In the genomic region with DNA sequence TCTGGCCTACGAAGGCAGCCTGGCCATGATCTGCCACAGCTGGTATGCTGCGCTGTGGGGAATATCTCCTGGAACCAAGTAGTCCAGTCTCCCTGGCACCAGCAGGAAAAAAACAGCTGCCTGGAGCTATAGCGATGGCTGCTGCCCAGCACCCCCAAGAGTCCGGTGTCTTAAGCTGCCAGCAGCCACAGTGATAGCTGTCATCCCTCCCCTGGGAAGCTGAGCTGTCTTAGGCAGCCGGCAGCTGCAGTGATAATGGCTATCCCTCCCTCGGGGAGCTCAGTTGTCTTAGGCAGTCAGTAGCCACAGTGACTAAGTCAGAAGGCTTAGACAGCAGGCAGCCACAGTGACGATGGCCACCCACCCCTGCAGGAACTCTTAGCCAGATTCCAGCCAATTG, we compare ENCODE assay signal across 22 cellular contexts.
A peak's percentile ranks its signal among the peaks of the same experiment; 100 is the strongest.
DNase-seq lines count a peak whose midpoint lies in the region; ATAC-seq and TF ChIP-seq lines count a peak whose summit lies in the region.
"Had no signal": no experiment of that assay in that cellular context is flagged by ENCODE, and none has a peak within 500 bp of the region (broad histone marks: within the 10 kb centered on the region; RNA-seq: fewer than 3 reads in every experiment).

No MANE protein-coding gene starts in this region.

- POLR2A ChIA-PET in RWPE1 (lab: Yijun Ruan, JAX; ENCODE audit: low non-redundant PET) = no interaction called here

- no peak overlapping the region for H3K4me3 ChIP-seq in gastroesophageal sphincter
- H3K4me3 ChIP-seq in coronary artery = no peak overlapping the region
- H3K4me3 ChIP-seq: A549, BLaER1, GM12878, GM23338 had no signal

- H3K9me3 ChIP-seq in gastroesophageal sphincter = peaks cover 0 to 48% (median 0%) of the 10 kb centered on the region in 3 donors

- H3K27ac ChIP-seq in gastroesophageal sphincter (no peak overlapping the region), caudate nucleus (ENCODE audit: low read depth, low read length) (no peak overlapping the region), coronary artery (no peak overlapping the region), RWPE1 (no peak overlapping the region)
- H3K27ac ChIP-seq: 22Rv1, A549, BLaER1, HL-60 had no signal

- CTCF ChIA-PET in RWPE1 (lab: Yijun Ruan, JAX) = no interaction called here

- TF ChIP-seq CTCF in gastroesophageal sphincter (IDR thresholded peaks at IDR 0.05) (no peak), coronary artery (IDR thresholded peaks at IDR 0.05) (no peak), RWPE1 (conservative IDR thresholded peaks at IDR 0.05; ENCODE audit: low read depth) (no peak)

- no peak for TF ChIP-seq EP300 in gastroesophageal sphincter (IDR thresholded peaks at IDR 0.05)

- TF ChIP-seq POLR2A in gastroesophageal sphincter (IDR thresholded peaks at IDR 0.05) = no peak

- no CpG with 5 or more reads among the region's 7 CpGs for WGBS in gastroesophageal sphincter (ENCODE audit: low coverage in 1 of 2), 2 donors

- H3K4me1 ChIP-seq in gastroesophageal sphincter = no peaks in the 10 kb centered on the region
- H3K4me1 ChIP-seq: A549, BLaER1 had no signal

- DNase-seq in NCI-H82 (lab: John Stamatoyannopoulos, UW) = peak; percentile 53
- no peak for DNase-seq in NCI-H82 treated with DMSO at 0.1 percent for 48 hours (lab: John Stamatoyannopoulos, UW; ENCODE audit: unreplicated experiment)
- DNase-seq in SK-N-DZ (ENCODE audit: low spot score) = peak; percentile 29
- no peak for DNase-seq in caudate nucleus (lab: John Stamatoyannopoulos, UW)
- DNase-seq in coronary artery (ENCODE audit: low spot score) = no peak
- no peak for DNase-seq in RWPE1 (ENCODE audit: low spot score)
- DNase-seq: AML-193; Calu3; CD8-positive, alpha-beta T cell; DMS 273 treated with DMSO at 0.1 percent for 48 hours; DMS53; DND-41; EL; HCEC 1CT had no signal

- no peaks in the 10 kb centered on the region for H3K27me3 ChIP-seq in gastroesophageal sphincter
- H3K27me3 ChIP-seq: BLaER1 had no signal

- ATAC-seq in gastroesophageal sphincter = peak; percentile 7
- no peak for ATAC-seq in HG02938 (IDR thresholded peaks at IDR 0.05; ENCODE audit: unreplicated experiment)
- ATAC-seq: A549; CD8-positive, alpha-beta T cell; GM12878; GM23338 had no signal

- H3K36me3 ChIP-seq in gastroesophageal sphincter = no peaks in the 10 kb centered on the region
- H3K36me3 ChIP-seq: BLaER1 had no signal

Comparison
In these comparisons a context has a peak if more than half of its experiments do, and no peak if none do; other contexts are left out.
1. DNase-seq: peak in NCI-H82 (single experiment) and SK-N-DZ (single experiment); none in NCI-H82 treated with DMSO at 0.1 percent for 48 hours (single experiment), caudate nucleus (0 of 61), coronary artery (single experiment) and RWPE1 (single experiment).